ENCODE assay signal across 8 cellular contexts in the genomic region with DNA sequence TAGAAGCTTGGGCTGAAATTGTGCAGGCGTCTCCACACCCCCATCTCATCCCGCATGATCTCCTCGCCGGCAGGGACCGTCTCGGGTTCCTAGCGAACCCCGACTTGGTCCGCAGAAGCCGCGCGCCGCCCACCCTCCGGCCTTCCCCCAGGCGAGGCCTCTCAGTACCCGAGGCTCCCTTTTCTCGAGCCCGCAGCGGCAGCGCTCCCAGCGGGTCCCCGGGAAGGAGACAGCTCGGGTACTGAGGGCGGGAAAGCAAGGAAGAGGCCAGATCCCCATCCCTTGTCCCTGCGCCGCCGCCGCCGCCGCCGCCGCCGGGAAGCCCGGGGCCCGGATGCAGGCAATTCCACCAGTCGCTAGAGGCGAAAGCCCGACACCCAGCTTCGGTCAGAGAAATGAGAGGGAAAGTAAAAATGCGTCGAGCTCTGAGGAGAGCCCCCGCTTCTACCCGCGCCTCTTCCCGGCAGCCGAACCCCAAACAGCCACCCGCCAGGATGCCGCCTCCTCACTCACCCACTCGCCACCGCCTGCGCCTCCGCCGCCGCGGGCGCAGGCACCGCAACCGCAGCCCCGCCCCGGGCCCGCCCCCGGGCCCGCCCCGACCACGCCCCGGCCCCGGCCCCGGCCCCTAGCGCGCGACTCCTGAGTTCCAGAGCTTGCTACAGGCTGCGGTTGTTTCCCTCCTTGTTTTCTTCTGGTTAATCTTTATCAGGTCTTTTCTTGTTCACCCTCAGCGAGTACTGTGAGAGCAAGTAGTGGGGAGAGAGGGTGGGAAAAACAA. TPM values are rescaled to one million over a fixed set of nuclear protein-coding genes. Genes with fewer than 3 reads are reported as not detected.
A peak's percentile ranks its signal among the peaks of the same experiment; 100 is the strongest.
DNase-seq lines count a peak whose midpoint lies in the region; ATAC-seq and TF ChIP-seq lines count a peak whose summit lies in the region.

A gene with protein sequence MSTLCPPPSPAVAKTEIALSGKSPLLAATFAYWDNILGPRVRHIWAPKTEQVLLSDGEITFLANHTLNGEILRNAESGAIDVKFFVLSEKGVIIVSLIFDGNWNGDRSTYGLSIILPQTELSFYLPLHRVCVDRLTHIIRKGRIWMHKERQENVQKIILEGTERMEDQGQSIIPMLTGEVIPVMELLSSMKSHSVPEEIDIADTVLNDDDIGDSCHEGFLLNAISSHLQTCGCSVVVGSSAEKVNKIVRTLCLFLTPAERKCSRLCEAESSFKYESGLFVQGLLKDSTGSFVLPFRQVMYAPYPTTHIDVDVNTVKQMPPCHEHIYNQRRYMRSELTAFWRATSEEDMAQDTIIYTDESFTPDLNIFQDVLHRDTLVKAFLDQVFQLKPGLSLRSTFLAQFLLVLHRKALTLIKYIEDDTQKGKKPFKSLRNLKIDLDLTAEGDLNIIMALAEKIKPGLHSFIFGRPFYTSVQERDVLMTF (minus strand): TSS at position 564 of the 781 bp plus-strand sequence. CDS start 6,361 bp downstream, outside the sequence.

- peaks cover 0 to 4% (median 1%) of the 10 kb centered on the region in 3 donors for H3K27me3 Mint-ChIP-seq in CD14-positive monocyte (ENCODE audit: low read depth in 3 of 3)

- peaks cover 3% of the 10 kb centered on the region; the same call in 1 of the 2 replicates for H3F3A ChIP-seq in PC-9 (ENCODE audit: insufficient read depth, low read depth)

- peak within 1 kb of the TSS; percentile 99 to 100 (median 100) for H3K27ac Mint-ChIP-seq in CD14-positive monocyte

- H3K4me1 ChIP-seq in PC-9 (replicated peaks; ENCODE audit: insufficient read depth) (peaks cover 29% of the 10 kb centered on the region), foreskin keratinocyte (peaks cover 9% of the 10 kb centered on the region), ovary (ENCODE audit: insufficient read depth) (peaks cover 2% of the 10 kb centered on the region), tibial artery (peaks cover 0 to 23% (median 9%) of the 10 kb centered on the region in 4 donors)

- peaks cover 19 to 20% of the 10 kb centered on the region in 2 donors for H3K36me3 Mint-ChIP-seq in CD14-positive monocyte

- TF ChIP-seq POLR2A in ovary (IDR thresholded peaks at IDR 0.05), result peak; percentile 74

- CTCF ChIA-PET in PC-9 (lab: Charles Lee), result interaction anchor here (0.7 kb wide), 1 partner anchor 309 kb away, joined by 3 read pairs; no protein-coding TSS in a partner anchor

- intact Hi-C loops in CD14-positive monocyte (cut with micrococcal nuclease), result loop anchor here (1.0 to 10.0 kb wide), 6 partner anchors 9 to 132 kb away; a partner anchor contains a TSS
- intact Hi-C loops in PC-9 (cut with micrococcal nuclease; ENCODE audit: unreplicated experiment), result no loop called here
- intact Hi-C loops in ovary (cut with DNase I), result no loop called here
- intact Hi-C loops in tibial artery (cut with DNase I; ENCODE audit: low total_unique reads), result no loop called here

- H4K20me1 ChIP-seq in PC-9 (ENCODE audit: insufficient read depth), result no peaks in the 10 kb centered on the region

- no TSS peak for BruUV-seq in PC-9 (replicated peaks; lab: Mats Ljungman, UMichigan)

- ATAC-seq in GM19035 (IDR thresholded peaks at IDR 0.05; ENCODE audit: unreplicated experiment), result peak; percentile 59
- peak; percentile 69 for ATAC-seq in HG03196 (IDR thresholded peaks at IDR 0.05; ENCODE audit: unreplicated experiment)
- peak; percentile 88 for ATAC-seq in foreskin keratinocyte

- H3K27ac ChIP-seq in PC-9 (peak within 1 kb of the TSS; percentile 71), foreskin keratinocyte (peak within 1 kb of the TSS; percentile 95), ovary (peak within 1 kb of the TSS; percentile 97 to 100), tibial artery (peak within 1 kb of the TSS; percentile 98 to 100)

- H3K4me3 ChIP-seq in PC-9 (peak within 1 kb of the TSS; percentile 62), ovary (peak within 1 kb of the TSS; percentile 76), tibial artery (peak within 1 kb of the TSS; percentile 69 to 97)

- POLR2A ChIA-PET in PC-9 (lab: Charles Lee; ENCODE audit: unreplicated experiment), result interaction anchor here (0.6 kb wide), 2 partner anchors 33 to 74 kb away, joined by 3 to 5 read pairs; no protein-coding TSS in a partner anchor

- H3K9me2 ChIP-seq in PC-9 (ENCODE audit: insufficient read depth), result no peaks in the 10 kb centered on the region

- H3K4me2 ChIP-seq in PC-9, result peak within 1 kb of the TSS; percentile 83

- H2AFZ ChIP-seq in PC-9, result peak within 1 kb of the TSS; percentile 88

- TF ChIP-seq CTCF in CD14-positive monocyte (IDR thresholded peaks at IDR 0.05) (no peak), PC-9 (conservative IDR thresholded peaks at IDR 0.05) (no peak), foreskin keratinocyte (conservative IDR thresholded peaks at IDR 0.05) (no peak), ovary (IDR thresholded peaks at IDR 0.05) (no peak), tibial artery (IDR thresholded peaks at IDR 0.05) (no peak)

- peaks cover 4 to 13% (median 5%) of the 10 kb centered on the region in 7 donors for H3K9me3 Mint-ChIP-seq in CD14-positive monocyte

- H3K36me3 ChIP-seq in PC-9 (ENCODE audit: low read depth) (no peaks in the 10 kb centered on the region), ovary (no peaks in the 10 kb centered on the region), tibial artery (no peaks in the 10 kb centered on the region)

- H3K4me1 Mint-ChIP-seq in CD14-positive monocyte, result peaks cover 47% of the 10 kb centered on the region

- 0 to 1% (median 1%) methylated on average over 64 to 72 of the region's 73 CpGs for WGBS in ovary, 3 donors

- TF ChIP-seq EP300 in ovary (IDR thresholded peaks at IDR 0.05), result no peak

- 0 out of 2 replicates have a peak, but pooled peaks cover 4% of the 10 kb centered on the region for H3K79me2 ChIP-seq in PC-9 (ENCODE audit: low read depth)

- H3K27me3 ChIP-seq in PC-9 (ENCODE audit: insufficient read depth, low read depth) (no peaks in the 10 kb centered on the region), foreskin keratinocyte (no peaks in the 10 kb centered on the region), ovary (no peaks in the 10 kb centered on the region), tibial artery (no peaks in the 10 kb centered on the region)

- H3K9me3 ChIP-seq in PC-9 (ENCODE audit: insufficient read depth, low read depth) (no peaks in the 10 kb centered on the region), ovary (no peaks in the 10 kb centered on the region), tibial artery (no peaks in the 10 kb centered on the region)

- DNase-seq in CD14-positive monocyte (ENCODE audit: low spot score) (peak; percentile 86), PC-9 (peak in 1 of 2 experiments; percentile 66), foreskin keratinocyte (peak; percentile 21 to 50), ovary (peak; percentile 81 to 89 (median 85)), tibial artery (peak; percentile 67 to 87)
- DNase-seq in activated T-helper 9 cell treated with anti-CD3 and anti-CD28 coated beads, Interleukin-2, amount 50 U/mL, for 16 hours (ENCODE audit: low read depth), result peak; percentile 81

- H3K4me3 Mint-ChIP-seq in CD14-positive monocyte, result peak within 1 kb of the TSS; percentile 92 to 95

RNA-seq across cellular contexts. Expression of the gene that starts here (rescaled TPM):
- polyA plus RNA-seq in CD14-positive monocyte (100 to 1,000 TPM; 105 to 128 TPM), foreskin keratinocyte (1.8 and 2.4 TPM in 2 replicates), ovary (10 to 100 TPM; 13.4 to 16.1 TPM)
- total RNA-seq in PC-9 (2021) (4.4 and 4.9 TPM in 2 replicates), foreskin keratinocyte (5.7 TPM in 2 replicates), ovary (100 to 1,000 TPM in 1 of 7 donors, 10 to 100 TPM in 6; 18.5 to 100 (median 25.3) TPM)

Comparison
In these comparisons a context has a peak if more than half of its experiments do, and no peak if none do; other contexts are left out.
1. RNA of the gene that starts here (polyA plus RNA-seq): 105 to 128 TPM in CD14-positive monocyte; 13.4 to 16.1 TPM in ovary and 1.8 to 2.4 TPM in foreskin keratinocyte; every median in the first group is over 4 times any median in the second.
2. intact Hi-C loops: an anchor here in CD14-positive monocyte (1.0 to 10.0 kb wide); none called in PC-9, ovary and tibial artery.
3. Peak in every context shown above with its lines, with median percentiles within 50 percentile points of each other: ATAC-seq, H3K27ac ChIP-seq and H3K4me3 ChIP-seq.